ENCODE assay signal across 8 cellular contexts in genomic region chr14:49896956-49897355, GRCh38. TPM values are rescaled to one million over a fixed set of nuclear protein-coding genes. Genes with fewer than 3 reads are reported as not detected.
DNase-seq lines count a peak whose midpoint lies in the region; ATAC-seq, FAIRE-seq and TF ChIP-seq lines count a peak whose summit lies in the region.
"Had no signal": no experiment of that assay in that cellular context is flagged by ENCODE, and none has a peak within 500 bp of the region (broad histone marks: within the 10 kb centered on the region; RNA-seq: fewer than 3 reads in every experiment).

No MANE protein-coding gene starts in this region.

- H3K9ac ChIP-seq in skeletal muscle satellite cell (ENCODE audit: low read depth, low read length), result peak overlapping the region; percentile 100

- intact Hi-C loops in esophagus muscularis mucosa (cut with DNase I), result no loop called here

- H3K4me3 ChIP-seq in RWPE2 (ENCODE audit: severe bottlenecking) (peak overlapping the region; percentile 81), esophagus muscularis mucosa (peak overlapping the region in 3 of 4 donors; percentile 92 to 99 (median 98)), skeletal muscle satellite cell (ENCODE audit: low read length) (peak overlapping the region; percentile 100)

- H3K4me1 ChIP-seq in RWPE2 (ENCODE audit: insufficient read depth, poor library complexity, severe bottlenecking) (peaks cover 31% of the 10 kb centered on the region), esophagus muscularis mucosa (peaks cover 47 to 58% (median 53%) of the 10 kb centered on the region in 4 donors), skeletal muscle satellite cell (ENCODE audit: control insufficient read depth, insufficient read depth, low read length) (peaks cover 25% of the 10 kb centered on the region)

- TF ChIP-seq CTCF in RWPE2 (IDR thresholded peaks at IDR 0.05; ENCODE audit: poor library complexity, severe bottlenecking), result no peak
- TF ChIP-seq CTCF in esophagus muscularis mucosa (IDR thresholded peaks at IDR 0.05), result no peak

- H3K27me3 ChIP-seq in RWPE2 (ENCODE audit: insufficient read depth, poor library complexity, severe bottlenecking) (no peaks in the 10 kb centered on the region), esophagus muscularis mucosa (no peaks in the 10 kb centered on the region), skeletal muscle satellite cell (ENCODE audit: control insufficient read depth, insufficient read depth, low read length) (no peaks in the 10 kb centered on the region)

- peak overlapping the region; percentile 85 for H3K4me2 ChIP-seq in skeletal muscle satellite cell (ENCODE audit: low read length)

- no peaks in the 10 kb centered on the region for H3K9me3 ChIP-seq in RWPE2 (ENCODE audit: severe bottlenecking)
- no peaks in the 10 kb centered on the region for H3K9me3 ChIP-seq in esophagus muscularis mucosa
- H3K9me3 ChIP-seq in skeletal muscle satellite cell (replicated peaks; ENCODE audit: low read length), result no peaks in the 10 kb centered on the region

- DNase-seq in GM12892 (ENCODE audit: insufficient read length) (no peak), RWPE2 (ENCODE audit: low spot score) (no peak), esophagus muscularis mucosa (ENCODE audit: extremely low spot score) (no peak), glomerular visceral epithelial cell (ENCODE audit: extremely low spot score) (no peak), NCI-H1105 treated with DMSO at 0.1 percent for 48 hours (lab: John Stamatoyannopoulos, UW) (no peak)
- DNase-seq: SW 1271 had no signal

- peak; percentile 24 for FAIRE-seq in GM12892 (lab: Jason Lieb, UNC)

- TF ChIP-seq EP300 in esophagus muscularis mucosa (IDR thresholded peaks at IDR 0.05), result no peak

- 65% methylated on average over 5 of the region's 5 CpGs for WGBS in esophagus muscularis mucosa

- peaks cover 55% of the 10 kb centered on the region for H3K36me3 ChIP-seq in RWPE2 (ENCODE audit: low read depth)
- H3K36me3 ChIP-seq in esophagus muscularis mucosa, result peaks cover 0 to 18% (median 3%) of the 10 kb centered on the region in 4 donors
- H3K36me3 ChIP-seq in skeletal muscle satellite cell (ENCODE audit: insufficient read depth, low read length), result peaks cover 28% of the 10 kb centered on the region

- ATAC-seq in RWPE2 (ENCODE audit: low read depth) (no peak), GM18498 (IDR thresholded peaks at IDR 0.05; ENCODE audit: unreplicated experiment) (no peak)

- H3K27ac ChIP-seq in RWPE2 (ENCODE audit: poor library complexity, severe bottlenecking) (peak overlapping the region; percentile 88), esophagus muscularis mucosa (replicated peaks in 1 of 4) (peak overlapping the region in 3 of 4 donors; percentile 10 to 100 (median 100))

- TF ChIP-seq POLR2A in GM12892 (IDR thresholded peaks at IDR 0.05; ENCODE audit: low read depth, low read length) (no peak), esophagus muscularis mucosa (IDR thresholded peaks at IDR 0.05; ENCODE audit: low read depth) (no peak)

RNA-seq across cellular contexts. Expression of gene ARF6, which starts 4.1 kb away (rescaled TPM):
- polyA plus RNA-seq in GM12892 (2012; ENCODE audit: missing spikeins), result 56.2 TPM
- 10 to 100 TPM; 41.5 to 66.4 (median 51.7) TPM for total RNA-seq in esophagus muscularis mucosa
- total RNA-seq in skeletal muscle satellite cell (2012; rRNA removed), result 67.9 and 81.0 TPM in 2 replicates

RNA-seq across cellular contexts. Expression of gene NEMF, which starts 44.4 kb away (rescaled TPM):
- 40.8 TPM for polyA plus RNA-seq in GM12892 (2012; ENCODE audit: missing spikeins)
- 10 to 100 TPM; 40.6 to 71.0 (median 56.4) TPM for total RNA-seq in esophagus muscularis mucosa
- total RNA-seq in skeletal muscle satellite cell (2012; rRNA removed), result 40.3 and 40.4 TPM in 2 replicates
